Comparison of ENCODE assay signal across 20 cellular contexts in genomic region chr20:38111366-38112232, GRCh38. TPM values are rescaled to one million over a fixed set of nuclear protein-coding genes. Genes with fewer than 3 reads are reported as not detected.
DNase-seq lines count a peak whose midpoint lies in the region; ATAC-seq and TF ChIP-seq lines count a peak whose summit lies in the region.
"Had no signal": no experiment of that assay in that cellular context is flagged by ENCODE, and none has a peak within 500 bp of the region (broad histone marks: within the 10 kb centered on the region; RNA-seq: fewer than 3 reads in every experiment).

No MANE protein-coding gene starts in this region.

- H3F3A ChIP-seq in SK-N-SH (replicated peaks; ENCODE audit: insufficient read depth) = peaks cover 57% of the 10 kb centered on the region

- H3K14ac ChIP-seq in IMR-90 (replicated peaks; ENCODE audit: low read depth, low read length) = peak overlapping the region; percentile 73; the same call in 1 of the 2 replicates

- H3K9me2 ChIP-seq in SK-N-SH = no peaks in the 10 kb centered on the region

- no peak overlapping the region for H3K9ac ChIP-seq in SK-N-SH
- H3K9ac ChIP-seq in IMR-90 (ENCODE audit: low read depth, low read length) = no peak overlapping the region
- H3K9ac ChIP-seq in endodermal cell (ENCODE audit: extremely low read depth, low read length, poor library complexity, severe bottlenecking) = no peak overlapping the region
- H3K9ac ChIP-seq in parathyroid adenoma = no peak overlapping the region

- TF ChIP-seq CTCF in SK-N-SH (IDR thresholded peaks at IDR 0.05) = no peak
- TF ChIP-seq CTCF in IMR-90 (conservative IDR thresholded peaks at IDR 0.05; ENCODE audit: low read depth, low read length) = no peak
- TF ChIP-seq CTCF in endodermal cell (conservative IDR thresholded peaks at IDR 0.05) = no peak
- TF ChIP-seq CTCF in parathyroid adenoma (IDR thresholded peaks at IDR 0.05) = no peak
- TF ChIP-seq CTCF in omental fat pad (IDR thresholded peaks at IDR 0.05) = no peak

- H3K4me3 ChIP-seq in SK-N-SH (ENCODE audit: low read depth in 2 of 2, low read length in 1 of 2) (no peak overlapping the region), IMR-90 (ENCODE audit: insufficient read depth, low read depth, low read length) (no peak overlapping the region), endodermal cell (ENCODE audit: low read length) (no peak overlapping the region), parathyroid adenoma (ENCODE audit: low read depth, low read length) (no peak overlapping the region)
- H3K4me3 ChIP-seq: ovary had no signal

- no peaks in the 10 kb centered on the region; the same call in 1 of the 2 replicates for H4K20me1 ChIP-seq in SK-N-SH (ENCODE audit: insufficient read depth)
- H4K20me1 ChIP-seq in IMR-90 (ENCODE audit: insufficient read depth, low read length) = no peaks in the 10 kb centered on the region

- H4K8ac ChIP-seq in IMR-90 (ENCODE audit: low read depth in 2 of 2, low read length in 2 of 2) = peak overlapping the region in 1 of 2 experiments; percentile 39; a peak in 1 of 4 replicates

- CTCF ChIA-PET in SK-N-SH (lab: Yijun Ruan, JAX) = interaction anchor here (1.0 to 7.0 kb wide), 4 partner anchors 38 to 110 kb away, joined by 5 to 44 read pairs (median 12); partner anchors contain the start of gene TGM2
- CTCF ChIA-PET in IMR-90 (lab: Yijun Ruan, JAX) = interaction anchor here (1.2 kb wide), 1 partner anchor 38 kb away, joined by 3 read pairs; no protein-coding TSS in a partner anchor

- 94% methylated on average over 7 of the region's 8 CpGs for WGBS in SK-N-SH (ENCODE audit: low lambda C conversion rate)
- no CpG with 5 or more reads among the region's 8 CpGs for WGBS in IMR-90 (ENCODE audit: extremely low coverage in 2 of 2, insufficient read length in 1 of 2), 2 experiments
- 92 to 94% methylated on average over 7 to 8 of the region's 8 CpGs for WGBS in endodermal cell (ENCODE audit: insufficient coverage in 1 of 2, insufficient read length in 1 of 2), 2 experiments

- no peaks in the 10 kb centered on the region for H3K79me1 ChIP-seq in IMR-90 (ENCODE audit: low read depth in 1 of 2, low read length in 2 of 2)

- H3K9me3 ChIP-seq in SK-N-SH (no peaks in the 10 kb centered on the region), IMR-90 (ENCODE audit: control insufficient read depth, insufficient read depth, low read length) (no peaks in the 10 kb centered on the region), endodermal cell (ENCODE audit: control insufficient read depth, low read length) (no peaks in the 10 kb centered on the region), parathyroid adenoma (ENCODE audit: control insufficient read depth, low read length) (no peaks in the 10 kb centered on the region)
- H3K9me3 ChIP-seq: ovary had no signal

- ATAC-seq in SK-N-SH treated with all-trans-retinoic acid at 6 μM for 48 hours = no peak
- no peak for ATAC-seq in IMR-90 (ENCODE audit: low read depth)
- no peak for ATAC-seq in omental fat pad (ENCODE audit: low FRiP score)
- ATAC-seq: activated naive CD8-positive, alpha-beta T cell treated with anti-CD3 and anti-CD28 coated beads, Interleukin-2, amount 50 U/mL, for 24 hours; esophagus mucosa; left lobe of liver had no signal

- TF ChIP-seq EP300 in SK-N-SH (IDR thresholded peaks at IDR 0.05; ENCODE audit: borderline replicate concordance in 1 of 2, low read depth in 1 of 2, low read length in 1 of 2) = no peak

- no peak overlapping the region for H3K23ac ChIP-seq in IMR-90 (ENCODE audit: low read depth, low read length)

- H2AK9ac ChIP-seq in IMR-90 (replicated peaks; ENCODE audit: low read depth, low read length, poor library complexity) = no peak overlapping the region

- H2BK20ac ChIP-seq in IMR-90 (ENCODE audit: low read depth, low read length) = peak overlapping the region; percentile 57

- H3K4me2 ChIP-seq in SK-N-SH (no peak overlapping the region), IMR-90 (ENCODE audit: low read depth, low read length) (no peak overlapping the region), parathyroid adenoma (ENCODE audit: low read length) (no peak overlapping the region)

- no peak overlapping the region for H3K4me3 Mint-ChIP-seq in endodermal cell
- H3K4me3 Mint-ChIP-seq: activated naive CD8-positive, alpha-beta T cell treated with anti-CD3 and anti-CD28 coated beads, Interleukin-2, amount 50 U/mL, for 24 hours; B cell; stimulated activated naive CD8-positive, alpha-beta T cell treated with anti-CD3 and anti-CD28 coated beads, Interleukin-15, Interleukin-2, amounts not matched to agents 100 ng/mL and 50 ng/mL, for 24 hours had no signal

- no peaks in the 10 kb centered on the region for H3K27me3 ChIP-seq in SK-N-SH (ENCODE audit: insufficient read depth)
- H3K27me3 ChIP-seq in IMR-90 (ENCODE audit: control insufficient read depth, insufficient read depth, low read length) = no peaks in the 10 kb centered on the region
- H3K27me3 ChIP-seq in endodermal cell (ENCODE audit: control insufficient read depth, insufficient read depth, low read length, poor library complexity, severe bottlenecking) = no peaks in the 10 kb centered on the region
- no peaks in the 10 kb centered on the region for H3K27me3 ChIP-seq in parathyroid adenoma (ENCODE audit: control insufficient read depth, insufficient read depth, low read length)
- H3K27me3 ChIP-seq: ovary had no signal

- no peak overlapping the region for H2BK5ac ChIP-seq in IMR-90 (ENCODE audit: low read depth, low read length, poor library complexity, severe bottlenecking)

- H3K36me3 Mint-ChIP-seq in endodermal cell (ENCODE audit: low read depth) = no peaks in the 10 kb centered on the region

- dilution Hi-C loops in IMR-90 (cut with HindIII; ENCODE audit: low sequenced_read_pairs, unreplicated experiment) = no loop called here

- peaks cover 41 to 51% of the 10 kb centered on the region in 2 experiments for H3K4me1 ChIP-seq in SK-N-SH (ENCODE audit: control insufficient read depth in 1 of 2, insufficient read depth in 2 of 2, low read depth in 1 of 2, low read length in 1 of 2)
- H3K4me1 ChIP-seq in IMR-90 (ENCODE audit: control insufficient read depth, insufficient read depth, low read length) = peaks cover 20% of the 10 kb centered on the region
- no peaks in the 10 kb centered on the region for H3K4me1 ChIP-seq in endodermal cell (ENCODE audit: control insufficient read depth, insufficient read depth, low read length)
- peaks cover 39% of the 10 kb centered on the region for H3K4me1 ChIP-seq in parathyroid adenoma

- TF ChIP-seq POLR2A in IMR-90 (IDR thresholded peaks at IDR 0.05; ENCODE audit: low read depth, low read length) = no peak

- no peak for DNase-seq in SK-N-SH
- no peak for DNase-seq in IMR-90
- DNase-seq in endodermal cell = peak; percentile 10
- DNase-seq in AG08396 (ENCODE audit: low spot score) = no peak
- DNase-seq in HT-29 (ENCODE audit: low spot score) = no peak
- no peak for DNase-seq in omental fat pad (ENCODE audit: low spot score)
- DNase-seq: activated naive CD8-positive, alpha-beta T cell treated with anti-CD3 and anti-CD28 coated beads, Interleukin-2, amount 50 U/mL, for 24 hours; central memory CD4-positive, alpha-beta T cell; NCI-H526 treated with DMSO at 0.1 percent for 48 hours; ovary; stimulated activated CD4-positive, alpha-beta T cell treated with anti-CD3 and anti-CD28 coated beads, Interleukin-2, amount 100 ng/mL, for 24 hours; T1000 had no signal

- H2BK15ac ChIP-seq in IMR-90 (ENCODE audit: low read depth, low read length) = peak overlapping the region; percentile 58; the same call in 2 of the 3 replicates

- no peak overlapping the region for H2AFZ ChIP-seq in SK-N-SH (ENCODE audit: low read depth)
- no peak overlapping the region for H2AFZ ChIP-seq in IMR-90 (replicated peaks; ENCODE audit: low read length, poor library complexity)
- peak overlapping the region; percentile 30 for H2AFZ ChIP-seq in parathyroid adenoma

- H3K36me3 ChIP-seq in SK-N-SH (replicated peaks in 1 of 2; ENCODE audit: control insufficient read depth in 1 of 2, insufficient read depth in 2 of 2, low read length in 1 of 2) (no peaks in the 10 kb centered on the region), IMR-90 (ENCODE audit: control insufficient read depth, insufficient read depth, low read length) (no peaks in the 10 kb centered on the region), endodermal cell (ENCODE audit: control insufficient read depth, insufficient read depth, low read length) (no peaks in the 10 kb centered on the region), parathyroid adenoma (ENCODE audit: control insufficient read depth, insufficient read depth, low read length) (no peaks in the 10 kb centered on the region)
- H3K36me3 ChIP-seq: ovary had no signal

- TF ChIP-seq RAD21 in SK-N-SH (IDR thresholded peaks at IDR 0.05; ENCODE audit: low read length) (no peak), IMR-90 (IDR thresholded peaks at IDR 0.05; ENCODE audit: low read length) (no peak)

- H3K18ac ChIP-seq in IMR-90 (ENCODE audit: low read depth, low read length) = peak overlapping the region; percentile 13; the same call in 1 of the 2 replicates

- no peak overlapping the region for H3K27ac Mint-ChIP-seq in endodermal cell
- H3K27ac Mint-ChIP-seq: activated naive CD8-positive, alpha-beta T cell treated with anti-CD3 and anti-CD28 coated beads, Interleukin-2, amount 50 U/mL, for 24 hours; activated T-helper 2 cell treated with anti-CD3 and anti-CD28 coated beads, Interferon-gamma antibody, Interleukin-2, Interleukin-4, amounts not matched to agents 10 μg/mL and 5 μg/mL and 100 μg/mL, durations not matched to agents 14 hours and 24 hours and 36 hours; B cell; stimulated activated naive CD8-positive, alpha-beta T cell treated with anti-CD3 and anti-CD28 coated beads, Interleukin-15, Interleukin-2, amounts not matched to agents 100 ng/mL and 50 ng/mL, for 24 hours had no signal

- H2BK120ac ChIP-seq in IMR-90 (ENCODE audit: low read depth, low read length) = peak overlapping the region; percentile 61

- H3K9me1 ChIP-seq in IMR-90 (ENCODE audit: insufficient read depth, low read length) = peaks cover 35% of the 10 kb centered on the region

- H3K4me1 Mint-ChIP-seq in endodermal cell = no peaks in the 10 kb centered on the region
- H3K4me1 Mint-ChIP-seq: activated naive CD8-positive, alpha-beta T cell treated with anti-CD3 and anti-CD28 coated beads, Interleukin-2, amount 50 U/mL, for 24 hours had no signal

- BruUV-seq in IMR-90 (replicated peaks; lab: Mats Ljungman, UMichigan) = no TSS peak

- H4K5ac ChIP-seq in IMR-90 (ENCODE audit: low read depth, low read length) = 0 out of 2 replicates have a peak overlapping the region, but pooled peaks have one; percentile 6

- H3K56ac ChIP-seq in IMR-90 (ENCODE audit: extremely low read depth, insufficient read depth, low read length) = no peak overlapping the region

- H3K79me2 ChIP-seq in SK-N-SH (ENCODE audit: insufficient read depth) (no peaks in the 10 kb centered on the region), parathyroid adenoma (no peaks in the 10 kb centered on the region)

- no peaks in the 10 kb centered on the region for H3K9me3 Mint-ChIP-seq in endodermal cell
- H3K9me3 Mint-ChIP-seq: activated naive CD8-positive, alpha-beta T cell treated with anti-CD3 and anti-CD28 coated beads, Interleukin-2, amount 50 U/mL, for 24 hours; activated T-helper 2 cell treated with anti-CD3 and anti-CD28 coated beads, Interferon-gamma antibody, Interleukin-2, Interleukin-4, amounts not matched to agents 10 μg/mL and 5 μg/mL and 100 μg/mL, durations not matched to agents 14 hours and 24 hours and 36 hours; stimulated activated naive CD8-positive, alpha-beta T cell treated with anti-CD3 and anti-CD28 coated beads, Interleukin-15, Interleukin-2, amounts not matched to agents 100 ng/mL and 50 ng/mL, for 24 hours had no signal

- H4K91ac ChIP-seq in IMR-90 (ENCODE audit: insufficient read depth, low read depth, low read length) = no peak overlapping the region; the same call in 1 of the 2 replicates

- intact Hi-C loops in IMR-90 (cut with micrococcal nuclease) = no loop called here

- POLR2A ChIA-PET in SK-N-SH (lab: Yijun Ruan, JAX) (no interaction called here), IMR-90 (lab: Charles Lee; ENCODE audit: unreplicated experiment) (no interaction called here)

- no peaks in the 10 kb centered on the region for H3K27me3 Mint-ChIP-seq in endodermal cell (ENCODE audit: insufficient read depth)
- H3K27me3 Mint-ChIP-seq: activated naive CD8-positive, alpha-beta T cell treated with anti-CD3 and anti-CD28 coated beads, Interleukin-2, amount 50 U/mL, for 24 hours; B cell; stimulated activated naive CD8-positive, alpha-beta T cell treated with anti-CD3 and anti-CD28 coated beads, Interleukin-15, Interleukin-2, amounts not matched to agents 100 ng/mL and 50 ng/mL, for 24 hours had no signal

- in situ Hi-C loops in IMR-90 (cut with MboI; ENCODE audit: low sequenced_read_pairs) = no loop called here

- peak overlapping the region; percentile 72 for H3K4ac ChIP-seq in IMR-90 (ENCODE audit: low read depth, low read length)

- peak overlapping the region; percentile 83 for H2AK5ac ChIP-seq in IMR-90 (ENCODE audit: low read depth, low read length)

- peak overlapping the region; percentile 96 to 98; a peak in 3 of 4 replicates for H3K27ac ChIP-seq in SK-N-SH (ENCODE audit: low read depth in 2 of 2, low read length in 1 of 2)
- no peak overlapping the region for H3K27ac ChIP-seq in IMR-90 (ENCODE audit: insufficient read depth, low read length)
- H3K27ac ChIP-seq in endodermal cell (ENCODE audit: low read depth, low read length) = no peak overlapping the region
- no peak overlapping the region for H3K27ac ChIP-seq in parathyroid adenoma
- H3K27ac ChIP-seq: ovary had no signal

RNA-seq across cellular contexts. Expression of gene TGM2, which starts 53.5 kb away (rescaled TPM):
- polyA plus RNA-seq in SK-N-SH (2012; rRNA removed) = 548 and 676 TPM in 2 replicates
- polyA plus RNA-seq in SK-N-SH (2012; cell fraction: cytosol; rRNA removed) = 278 and 460 TPM in 2 replicates
- 675 and 717 TPM in 2 replicates for polyA plus RNA-seq in SK-N-SH (2012; cell fraction: nucleus; rRNA removed)
- total RNA-seq in IMR-90 (2012; rRNA removed) = 237 and 268 TPM in 2 replicates
- 239 and 292 TPM in 2 replicates for polyA plus RNA-seq in IMR-90 (2012; rRNA removed)
- 370 and 502 TPM in 2 replicates for polyA plus RNA-seq in IMR-90 (2012; cell fraction: cytosol; rRNA removed)
- polyA plus RNA-seq in IMR-90 (2012; cell fraction: nucleus; rRNA removed; ENCODE audit: low replicate concordance) = 218 and 328 TPM in 2 replicates
- under 1 TPM; 0.27 to 0.37 TPM for total RNA-seq in endodermal cell
- 3.4 TPM for polyA plus RNA-seq in endodermal cell (2013, experiment 1 of 2)
- polyA plus RNA-seq in endodermal cell (2013, experiment 2 of 2) = 2.1 TPM
- 253 and 254 TPM in 2 replicates for total RNA-seq in HT-29 (2014; rRNA removed; shearing (Covaris generic))
- total RNA-seq in omental fat pad = 100 to 1,000 TPM in 1 of 4 donors, 10 to 100 TPM in 3; 72.0 to 200 (median 73.4) TPM
- total RNA-seq: activated T-helper 2 cell treated with anti-CD3 and anti-CD28 coated beads, Interferon-gamma antibody, Interleukin-2, Interleukin-4, amounts not matched to agents 10 μg/mL and 5 μg/mL and 100 μg/mL, durations not matched to agents 14 hours and 24 hours and 36 hours; OCI-LY7 had no signal

Comparison
In these comparisons a context has a peak if more than half of its experiments do, and no peak if none do; other contexts are left out.
1. H3K27ac ChIP-seq: peak in SK-N-SH (2 of 2); none in IMR-90 (single experiment), endodermal cell (single experiment) and parathyroid adenoma (single experiment).
2. RNA of gene TGM2, which starts 53.5 kb away (total RNA-seq): 237 to 268 TPM in IMR-90, 253 to 254 TPM in HT-29 and 72.0 to 200 TPM in omental fat pad; 0.27 to 0.37 TPM in endodermal cell; every median in the first group is over 10 times any median in the second.